In genomic region chr14:99677231-99677891, GRCh38 we compare ENCODE assay signal across 23 cellular contexts. TPM values are rescaled to one million over a fixed set of nuclear protein-coding genes. Genes with fewer than 3 reads are reported as not detected.
DNase-seq lines count a peak whose midpoint lies in the region; ATAC-seq and TF ChIP-seq lines count a peak whose summit lies in the region.
"Had no signal": no experiment of that assay in that cellular context is flagged by ENCODE, and none has a peak within 500 bp of the region (broad histone marks: within the 10 kb centered on the region; RNA-seq: fewer than 3 reads in every experiment).

No MANE protein-coding gene starts in this region.

- ATAC-seq in HG03135 (IDR thresholded peaks at IDR 0.05; ENCODE audit: unreplicated experiment) (no peak), GM18861 (IDR thresholded peaks at IDR 0.05; ENCODE audit: unreplicated experiment) (no peak)
- ATAC-seq: activated CD4-positive, alpha-beta T cell treated with anti-CD3 and anti-CD28 coated beads for 36 hours; HepG2 had no signal

- DNase-seq in AG10803 (ENCODE audit: low read depth) (peak; percentile 13), M059J (ENCODE audit: low read depth) (peak; percentile 12), left ventricle myocardium inferior (no peak), osteoblast (ENCODE audit: insufficient read length, low spot score, missing footprints) (peak; percentile 96), SW480 (ENCODE audit: low spot score) (no peak), GM13977 (ENCODE audit: low spot score) (no peak)
- DNase-seq: activated CD4-positive, alpha-beta T cell treated with anti-CD3 and anti-CD28 coated beads for 36 hours; activated naive CD4-positive, alpha-beta T cell treated with anti-CD3 and anti-CD28 coated beads, Interleukin-2, amount 50 U/mL, for 16 hours; activated T-cell treated with anti-CD3 and anti-CD28 coated beads, Interleukin-2, amount 50 U/mL, for 72 hours; erythroblast; GDM1; hypothalamus; mesenchymal stem cell; NCI-H1105 treated with DMSO at 0.1 percent for 48 hours; NCI-H2081 treated with DMSO at 0.1 percent for 48 hours; NCI-H446 treated with DMSO at 0.1 percent for 48 hours; SIG-M5; sigmoid colon had no signal

- H3K36me3 ChIP-seq in left ventricle myocardium inferior (no peaks in the 10 kb centered on the region), osteoblast (ENCODE audit: insufficient read depth, low read length) (no peaks in the 10 kb centered on the region)
- H3K36me3 ChIP-seq: sigmoid colon, vagina had no signal

- intact Hi-C loops in left ventricle myocardium inferior (cut with micrococcal nuclease) = no loop called here

- H3K27me3 ChIP-seq in left ventricle myocardium inferior (ENCODE audit: low read depth) = peaks cover 28% of the 10 kb centered on the region
- H3K27me3 ChIP-seq in osteoblast (ENCODE audit: insufficient read depth, low read length) = no peaks in the 10 kb centered on the region
- H3K27me3 ChIP-seq: vagina had no signal

- no peak for TF ChIP-seq CTCF in AG10803 (conservative IDR thresholded peaks at IDR 0.05; ENCODE audit: low read length)
- no peak for TF ChIP-seq CTCF in left ventricle myocardium inferior (IDR thresholded peaks at IDR 0.05; ENCODE audit: borderline replicate concordance)
- TF ChIP-seq CTCF in osteoblast (IDR thresholded peaks at IDR 0.05; ENCODE audit: extremely low read depth, low read depth, low read length) = no peak
- TF ChIP-seq CTCF in GM13977 (IDR thresholded peaks at IDR 0.05; ENCODE audit: extremely low read depth, insufficient read depth, missing control alignments) = no peak

- H3K4me3 ChIP-seq in AG10803 (ENCODE audit: low read length) (no peak overlapping the region), left ventricle myocardium inferior (no peak overlapping the region), osteoblast (ENCODE audit: insufficient read depth, low read length) (no peak overlapping the region)
- H3K4me3 ChIP-seq: sigmoid colon, vagina had no signal

- in situ Hi-C loops in GM13977 (cut with MboI; ENCODE audit: low pct_unique_long_range_greater_than_20kb, low sequenced_read_pairs, unreplicated experiment) = no loop called here

- no peak overlapping the region for H3K4me2 ChIP-seq in osteoblast (ENCODE audit: insufficient read depth, low read length)

- H3K4me1 ChIP-seq in left ventricle myocardium inferior (peaks cover 10% of the 10 kb centered on the region), osteoblast (ENCODE audit: insufficient read depth, low read length) (peaks cover 13% of the 10 kb centered on the region)
- H3K4me1 ChIP-seq: vagina had no signal

- no peaks in the 10 kb centered on the region for H3K79me2 ChIP-seq in osteoblast (ENCODE audit: insufficient read depth, low read length)

- H2AFZ ChIP-seq in osteoblast (ENCODE audit: low read length) = no peak overlapping the region

- H3K27ac ChIP-seq in left ventricle myocardium inferior (replicated peaks) (peak overlapping the region; percentile 57), osteoblast (ENCODE audit: low read depth, low read length) (no peak overlapping the region)
- H3K27ac ChIP-seq: vagina had no signal

- no peaks in the 10 kb centered on the region for H4K20me1 ChIP-seq in osteoblast (ENCODE audit: insufficient read depth, low read length)

- peaks cover 20% of the 10 kb centered on the region for H3K9me3 ChIP-seq in left ventricle myocardium inferior (replicated peaks)
- peaks cover 6% of the 10 kb centered on the region for H3K9me3 ChIP-seq in osteoblast (ENCODE audit: low read depth, low read length)
- H3K9me3 ChIP-seq: vagina had no signal

RNA-seq across cellular contexts. Expression of gene CYP46A1, which starts 6.7 kb away (rescaled TPM):
- total RNA-seq in M059J (2014; rRNA removed; shearing (Covaris generic)) = 0.02 TPM in 1 of 2 replicates, not detected in the other
- total RNA-seq in left ventricle myocardium inferior (4.2 TPM), osteoblast (0.36 and 0.59 TPM in 2 replicates)
- total RNA-seq: HepG2 had no signal

RNA-seq across cellular contexts. Expression of gene HHIPL1, which starts 32.4 kb away (rescaled TPM):
- total RNA-seq in M059J (2014; rRNA removed; shearing (Covaris generic)) = 0.15 and 1.2 TPM in 2 replicates
- total RNA-seq in left ventricle myocardium inferior (1.2 TPM), osteoblast (11.2 and 12.3 TPM in 2 replicates)
- total RNA-seq: activated CD8-positive, alpha-beta memory T cell treated with anti-CD3 and anti-CD28 coated beads for 36 hours; HepG2 had no signal

Comparison
In these comparisons a context has a peak if more than half of its experiments do, and no peak if none do; other contexts are left out.
1. DNase-seq: peak in AG10803 (single experiment), M059J (single experiment) and osteoblast (single experiment); none in left ventricle myocardium inferior (single experiment), SW480 (single experiment) and GM13977 (single experiment).